ENCODE assay signal across 7 cellular contexts in genomic region chr17:48207776-48208175, GRCh38.
"Had no signal": no experiment of that assay in that cellular context is flagged by ENCODE, and none has a peak within 500 bp of the region (broad histone marks: within the 10 kb centered on the region; RNA-seq: fewer than 3 reads in every experiment).

No MANE protein-coding gene starts in this region.

- H3K27ac ChIP-seq: GM23248 had no signal

- H3K4me1 ChIP-seq: HAP-1 had no signal

- DNase-seq: GOT3, H7, IMR-90, KG1 had no signal

- FAIRE-seq: K562 had no signal

- H3K9me3 ChIP-seq: HAP-1 had no signal

- H3K36me3 ChIP-seq: HAP-1 had no signal

- H3K4me3 ChIP-seq: GM23248, HAP-1, K562 had no signal
